11 cellular contexts compared by ENCODE assay signal in the genomic region with DNA sequence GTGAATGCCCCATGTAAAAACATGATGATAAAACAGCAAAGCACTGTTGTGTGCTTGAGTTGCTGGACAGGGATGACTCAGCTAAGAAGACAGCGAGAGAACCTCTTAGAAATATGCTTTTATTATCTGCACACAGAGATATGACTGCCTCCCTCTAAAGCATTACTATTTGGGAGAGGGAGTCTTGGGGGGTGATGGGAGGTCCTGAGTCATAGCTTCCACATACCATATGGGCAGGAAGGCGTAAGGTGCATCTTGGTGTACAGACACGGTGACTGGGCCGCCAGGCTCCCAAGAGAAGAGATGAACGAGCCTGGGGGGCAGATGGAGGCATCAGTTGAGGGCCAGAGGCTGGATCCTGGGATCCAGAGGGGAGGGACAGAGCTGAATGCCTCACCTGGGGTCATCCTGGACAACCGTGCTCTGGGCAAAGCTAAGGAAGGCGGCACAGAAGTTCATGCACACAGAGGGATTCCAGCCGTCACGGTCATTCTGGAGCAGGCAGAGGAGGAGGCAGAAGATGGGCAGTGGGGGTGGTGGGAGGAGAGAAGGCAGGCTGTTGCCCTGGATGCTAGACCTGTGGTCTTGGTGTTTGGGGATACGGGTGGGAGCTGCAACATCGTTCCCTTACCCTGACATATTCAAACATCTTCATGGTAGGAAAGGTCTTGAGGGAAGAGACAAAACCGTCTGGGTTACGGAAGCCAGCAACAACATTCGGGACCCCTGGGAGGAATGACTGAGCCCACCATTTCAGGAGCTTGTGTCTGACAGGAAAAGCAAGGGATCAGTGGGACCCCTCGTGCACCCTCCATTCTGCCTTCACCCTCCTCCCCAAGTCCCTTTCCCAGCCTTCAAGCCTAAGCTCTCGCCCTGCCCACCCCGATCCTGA. TPM values are rescaled to one million over a fixed set of nuclear protein-coding genes. Genes with fewer than 3 reads are reported as not detected.
DNase-seq lines count a peak whose midpoint lies in the region; ATAC-seq and TF ChIP-seq lines count a peak whose summit lies in the region.
"Had no signal": no experiment of that assay in that cellular context is flagged by ENCODE, and none has a peak within 500 bp of the region (broad histone marks: within the 10 kb centered on the region; RNA-seq: fewer than 3 reads in every experiment).

No MANE protein-coding gene starts in this region.

- intact Hi-C loops in Panc1 (cut with micrococcal nuclease; ENCODE audit: unreplicated experiment): no loop called here

- BruUV-seq in Panc1 (replicated peaks; lab: Mats Ljungman, UMichigan): no TSS peak

- POLR2A ChIA-PET in Panc1 (lab: Charles Lee): interaction anchor here (0.5 to 0.6 kb wide), 2 partner anchors 1203 to 1343 kb away, joined by 10 to 19 read pairs; no protein-coding TSS in a partner anchor

- H3K4me3 ChIP-seq in Panc1 (ENCODE audit: low read depth in 2 of 2, low read length in 2 of 2) (peak overlapping the region; percentile 85 to 94), epithelial cell of proximal tubule (ENCODE audit: low read depth, low read length) (peak overlapping the region; percentile 90), retinal pigment epithelial cell (ENCODE audit: low read length) (peak overlapping the region; percentile 91)

- CTCF ChIA-PET in Panc1 (lab: Charles Lee): interaction anchor here (0.8 kb wide), 1 partner anchor 72 kb away, joined by 3 read pairs; no protein-coding TSS in a partner anchor

- peak overlapping the region; percentile 94 for H3K27ac ChIP-seq in Panc1 (ENCODE audit: low read length)

- no peak for TF ChIP-seq CTCF in Panc1 (IDR thresholded peaks at IDR 0.05)
- TF ChIP-seq CTCF in epithelial cell of proximal tubule (conservative IDR thresholded peaks at IDR 0.05; ENCODE audit: low read depth, low read length): no peak
- no peak for TF ChIP-seq CTCF in retinal pigment epithelial cell (conservative IDR thresholded peaks at IDR 0.05; ENCODE audit: low read depth, low read length)

- peaks cover 12% of the 10 kb centered on the region; the same call in 1 of the 2 replicates for H3K4me1 ChIP-seq in Panc1 (ENCODE audit: control insufficient read depth, insufficient read depth, low read length)

- DNase-seq in Daoy (ENCODE audit: low read depth) (peak; percentile 33), Panc1 (ENCODE audit: low read depth, low spot score) (no peak), epithelial cell of proximal tubule (ENCODE audit: low read depth) (no peak), retinal pigment epithelial cell (ENCODE audit: low read depth) (no peak), DMS153 (lab: John Stamatoyannopoulos, UW) (no peak)
- DNase-seq in stimulated activated CD8-positive, alpha-beta memory T cell treated with anti-CD3 and anti-CD28 coated beads, Interleukin-4, amount 100 ng/mL, for 48 hours: no peak

- H3K36me3 ChIP-seq in Panc1 (ENCODE audit: control insufficient read depth, insufficient read depth, low read length): peaks cover 5% of the 10 kb centered on the region; the same call in 1 of the 2 replicates

- in situ Hi-C loops in Panc1 (cut with HindIII; ENCODE audit: low pct_unique_long_range_greater_than_20kb, low sequenced_read_pairs): no loop called here

- no peaks in the 10 kb centered on the region for H3K9me3 ChIP-seq in Panc1 (ENCODE audit: control insufficient read depth, insufficient read depth, low read depth, low read length)
- H3K9me3 ChIP-seq: vagina had no signal

- ATAC-seq in Panc1: no peak
- ATAC-seq in HG02678 (IDR thresholded peaks at IDR 0.05; ENCODE audit: unreplicated experiment): no peak
- no peak for ATAC-seq in GM19351 (IDR thresholded peaks at IDR 0.05; ENCODE audit: unreplicated experiment)

- H3K27me3 ChIP-seq in Panc1 (ENCODE audit: control insufficient read depth, insufficient read depth, low read length): no peaks in the 10 kb centered on the region
- H3K27me3 ChIP-seq: vagina had no signal

RNA-seq across cellular contexts. Expression of a gene that starts 2.0 kb away (rescaled TPM):
- total RNA-seq in Daoy (2014; rRNA removed; shearing (Covaris generic)): 24.3 and 26.0 TPM in 2 replicates
- 38.1 TPM for total RNA-seq in Panc1 (2021; ENCODE audit: unreplicated experiment)
- polyA plus RNA-seq in Panc1 (2012; ENCODE audit: insufficient read length): 37.2 TPM
- total RNA-seq in epithelial cell of proximal tubule: 20.0 and 20.9 TPM in 2 replicates

RNA-seq across cellular contexts. Expression of a gene that starts 11.0 kb away (rescaled TPM):
- total RNA-seq in Daoy (2014; rRNA removed; shearing (Covaris generic)): 59.7 and 62.5 TPM in 2 replicates
- total RNA-seq in Panc1 (2021; ENCODE audit: unreplicated experiment) (121 TPM), epithelial cell of proximal tubule (42.0 and 51.9 TPM in 2 replicates)
- 86.3 TPM for polyA plus RNA-seq in Panc1 (2012; ENCODE audit: insufficient read length)

RNA-seq across cellular contexts. Expression of a gene that starts 11.2 kb away (rescaled TPM):
- 180 and 195 TPM in 2 replicates for total RNA-seq in Daoy (2014; rRNA removed; shearing (Covaris generic))
- total RNA-seq in Panc1 (2021; ENCODE audit: unreplicated experiment): 94.9 TPM
- polyA plus RNA-seq in Panc1 (2012; ENCODE audit: insufficient read length): 137 TPM
- 113 and 132 TPM in 2 replicates for total RNA-seq in epithelial cell of proximal tubule

RNA-seq across cellular contexts. Expression of a gene that starts 11.9 kb away (rescaled TPM):
- total RNA-seq in Daoy (2014; rRNA removed; shearing (Covaris generic)): 0.27 and 3.2 TPM in 2 replicates
- total RNA-seq in Panc1 (2021; ENCODE audit: unreplicated experiment) (8.1 TPM), epithelial cell of proximal tubule (1.0 and 1.6 TPM in 2 replicates)
- 4.7 TPM for polyA plus RNA-seq in Panc1 (2012; ENCODE audit: insufficient read length)
- total RNA-seq: HT1080 had no signal

RNA-seq across cellular contexts. Expression of a gene that starts 24.1 kb away (rescaled TPM):
- 0.18 and 0.86 TPM in 2 replicates for total RNA-seq in Daoy (2014; rRNA removed; shearing (Covaris generic))
- 5.6 TPM for total RNA-seq in Panc1 (2021; ENCODE audit: unreplicated experiment)
- 2.7 TPM for polyA plus RNA-seq in Panc1 (2012; ENCODE audit: insufficient read length)
- 0.81 and 2.2 TPM in 2 replicates for total RNA-seq in epithelial cell of proximal tubule
- total RNA-seq: HT1080; T-helper 2 cell treated with Interferon-gamma antibody and Interleukin-4, amounts not matched to agents 100 ng/mL and 5 ng/mL, for 36 hours had no signal
